19 cellular contexts compared by ENCODE assay signal in genomic region chr5:142293486-142293885, GRCh38. TPM values are rescaled to one million over a fixed set of nuclear protein-coding genes. Genes with fewer than 3 reads are reported as not detected.
DNase-seq lines count a peak whose midpoint lies in the region; ATAC-seq and TF ChIP-seq lines count a peak whose summit lies in the region.
"Had no signal": no experiment of that assay in that cellular context is flagged by ENCODE, and none has a peak within 500 bp of the region (broad histone marks: within the 10 kb centered on the region; RNA-seq: fewer than 3 reads in every experiment).

No MANE protein-coding gene starts in this region.

- peaks cover 3% of the 10 kb centered on the region for H3K36me3 Mint-ChIP-seq in T-helper 17 cell (ENCODE audit: low read depth)

- no peak for TF ChIP-seq POLR2A in ovary (IDR thresholded peaks at IDR 0.05)

- H3K27ac ChIP-seq in HEK293 (ENCODE audit: extremely low read depth, low read depth, low read length) (no peak overlapping the region), ascending aorta (peak overlapping the region; percentile 7 to 64), RWPE1 (no peak overlapping the region), ovary (no peak overlapping the region)
- H3K27ac ChIP-seq: PC-9, SK-N-MC, uterus had no signal

- H3K4me3 ChIP-seq in HEK293 (ENCODE audit: low read depth, low read length) (no peak overlapping the region), ascending aorta (no peak overlapping the region), foreskin fibroblast (ENCODE audit: low read depth in 1 of 2, low read length in 2 of 2) (no peak overlapping the region), ovary (no peak overlapping the region)
- H3K4me3 ChIP-seq: PC-9, SK-N-MC, uterus had no signal

- no peak overlapping the region for H3K27ac Mint-ChIP-seq in T-helper 17 cell
- H3K27ac Mint-ChIP-seq: activated CD4-positive, alpha-beta T cell treated with anti-CD3 and anti-CD28 coated beads, Interleukin-2, amount 10 ng/mL, durations not matched to agents 24 days and 14 days had no signal

- peaks cover 10% of the 10 kb centered on the region for H3K27me3 Mint-ChIP-seq in T-helper 17 cell

- CTCF ChIA-PET in HEK293 (lab: Yijun Ruan, JAX) (interaction anchor here (0.6 kb wide), 1 partner anchor 1385 kb away, joined by 3 read pairs; no protein-coding TSS in a partner anchor), RWPE1 (lab: Yijun Ruan, JAX) (interaction anchor here (0.7 kb wide), 1 partner anchor 165 kb away, joined by 6 read pairs; no protein-coding TSS in a partner anchor)

- H3K4me1 ChIP-seq in HEK293 (ENCODE audit: control insufficient read depth, insufficient read depth, low read length), result peaks cover 8% of the 10 kb centered on the region
- H3K4me1 ChIP-seq in ascending aorta, result peaks cover 13 to 26% of the 10 kb centered on the region in 2 donors
- H3K4me1 ChIP-seq in ovary (ENCODE audit: insufficient read depth), result no peaks in the 10 kb centered on the region
- H3K4me1 ChIP-seq: uterus had no signal

- H3K9me3 ChIP-seq in HEK293 (ENCODE audit: control insufficient read depth, insufficient read depth, low read depth, low read length) (no peaks in the 10 kb centered on the region), ascending aorta (no peaks in the 10 kb centered on the region), ovary (no peaks in the 10 kb centered on the region), T-helper 17 cell (ENCODE audit: control insufficient read depth, low read length, poor library complexity, severe bottlenecking) (no peaks in the 10 kb centered on the region)
- H3K9me3 ChIP-seq: uterus had no signal

- H3K36me3 ChIP-seq in HEK293 (ENCODE audit: control insufficient read depth in 2 of 2, insufficient read depth in 1 of 2, low read length in 2 of 2) (no peaks in the 10 kb centered on the region), ascending aorta (no peaks in the 10 kb centered on the region), ovary (no peaks in the 10 kb centered on the region)
- H3K36me3 ChIP-seq: uterus had no signal

- no peaks in the 10 kb centered on the region for H3K27me3 ChIP-seq in ascending aorta
- no peaks in the 10 kb centered on the region for H3K27me3 ChIP-seq in ovary
- H3K27me3 ChIP-seq: uterus had no signal

- no peak overlapping the region for H3K4me3 Mint-ChIP-seq in T-helper 17 cell
- H3K4me3 Mint-ChIP-seq: activated CD4-positive, alpha-beta T cell treated with anti-CD3 and anti-CD28 coated beads, Interleukin-2, amount 10 ng/mL, durations not matched to agents 24 days and 14 days had no signal

- ATAC-seq in T-helper 17 cell (no peak), HG03378 (IDR thresholded peaks at IDR 0.05; ENCODE audit: unreplicated experiment) (no peak)

- POLR2A ChIA-PET in HEK293 (lab: Yijun Ruan, JAX) (no interaction called here), RWPE1 (lab: Yijun Ruan, JAX; ENCODE audit: low non-redundant PET) (no interaction called here)

- 77 to 83% (median 78%) methylated on average over 5 of the region's 5 CpGs for WGBS in ovary, 3 donors

- intact Hi-C loops in ascending aorta (cut with DNase I) (no loop called here), ovary (cut with DNase I) (no loop called here)

- TF ChIP-seq EP300 in ovary (IDR thresholded peaks at IDR 0.05), result no peak

- DNase-seq in AG20443 (ENCODE audit: low spot score), result peak; percentile 55
- no peak for DNase-seq in ascending aorta (ENCODE audit: low spot score in 2 of 2)
- DNase-seq in foreskin fibroblast, result peak; percentile 46 to 51
- DNase-seq in RWPE1 (ENCODE audit: low spot score), result no peak
- DNase-seq in ovary, result no peak
- DNase-seq in T-helper 17 cell, result no peak
- DNase-seq: activated CD4-positive, alpha-beta T cell treated with anti-CD3 and anti-CD28 coated beads, Interleukin-2, amount 10 ng/mL, durations not matched to agents 24 days and 14 days; cortex of kidney; DND-41; erythroblast; NCI-H1436; NCI-H82; PC-9; posterior cingulate gyrus; T1000; uterus had no signal

- peaks cover 13% of the 10 kb centered on the region for H3K4me1 Mint-ChIP-seq in T-helper 17 cell

- TF ChIP-seq CTCF in HEK293 (tag by site-specific recombination; IDR thresholded peaks at IDR 0.05) (no peak), ascending aorta (IDR thresholded peaks at IDR 0.05) (no peak), foreskin fibroblast (IDR thresholded peaks at IDR 0.05; ENCODE audit: low read depth, low read length) (no peak), RWPE1 (conservative IDR thresholded peaks at IDR 0.05; ENCODE audit: low read depth) (no peak), ovary (IDR thresholded peaks at IDR 0.05) (no peak)

TF ChIP-seq in HEK293, 187 proteins besides CTCF, POLR2A, EP300 and RAD21:
- TF ChIP-seq ZNF600 (tag by site-specific recombination; IDR thresholded peaks at IDR 0.05) (peak; percentile 37; the same call in 1 of the 2 replicates), ZNF664 (tag by site-specific recombination; IDR thresholded peaks at IDR 0.05) (no peak)

RNA-seq across cellular contexts. Expression of gene SPRY4, which starts 31.3 kb away (rescaled TPM):
- total RNA-seq in ascending aorta (111 TPM), ovary (10 to 100 TPM in 1 of 7 donors, 1 to 10 TPM in 6; 1.9 to 15.9 (median 5.5) TPM), T-helper 17 cell (under 1 TPM in 1 of 2 donors, not detected in 1; 0.26 TPM)
- 1 to 10 TPM; 2.0 to 8.6 TPM for polyA plus RNA-seq in ovary

Comparison
In these comparisons a context has a peak if more than half of its experiments do, and no peak if none do; other contexts are left out.
1. DNase-seq: peak in AG20443 (single experiment) and foreskin fibroblast (2 of 2); none in ascending aorta (0 of 2), RWPE1 (single experiment), ovary (0 of 5) and T-helper 17 cell (0 of 3).
2. H3K27ac ChIP-seq: peak in ascending aorta (2 of 2); none in HEK293 (single experiment), RWPE1 (single experiment) and ovary (0 of 2).